Comparison of ENCODE assay signal across 24 cellular contexts in genomic region chr9:79657891-79658290, GRCh38.
DNase-seq lines count a peak whose midpoint lies in the region; ATAC-seq and TF ChIP-seq lines count a peak whose summit lies in the region.
"Had no signal": no experiment of that assay in that cellular context is flagged by ENCODE, and none has a peak within 500 bp of the region (broad histone marks: within the 10 kb centered on the region; RNA-seq: fewer than 3 reads in every experiment).

No MANE protein-coding gene starts in this region.

- no peaks in the 10 kb centered on the region for H4K20me1 ChIP-seq in GM23248 (ENCODE audit: insufficient read depth)

- no peaks in the 10 kb centered on the region for H3K36me3 Mint-ChIP-seq in endodermal cell (ENCODE audit: low read depth)

- H3K79me2 ChIP-seq in GM23248 (ENCODE audit: insufficient read depth) = 0 out of 2 replicates have a peak, but pooled peaks cover 7% of the 10 kb centered on the region

- peaks cover 17% of the 10 kb centered on the region for H3F3A ChIP-seq in GM23248 (ENCODE audit: insufficient read depth)

- H3K27ac ChIP-seq in GM23248 = peak overlapping the region; percentile 16; the same call in 1 of the 2 replicates
- no peak overlapping the region for H3K27ac ChIP-seq in endodermal cell (ENCODE audit: low read depth, low read length)
- H3K27ac ChIP-seq: 22Rv1, BLaER1, SJSA1 had no signal

- TF ChIP-seq CTCF in endodermal cell (conservative IDR thresholded peaks at IDR 0.05) = no peak

- H3K36me3 ChIP-seq in GM23248 (ENCODE audit: low read depth) (peaks cover 5% of the 10 kb centered on the region; the same call in 1 of the 2 replicates), endodermal cell (ENCODE audit: control insufficient read depth, insufficient read depth, low read length) (peaks cover 4% of the 10 kb centered on the region)

- H3K4me1 Mint-ChIP-seq in endodermal cell = peaks cover 22% of the 10 kb centered on the region

- H3K4me1 ChIP-seq in GM23248 (ENCODE audit: insufficient read depth) (peaks cover 24% of the 10 kb centered on the region), endodermal cell (ENCODE audit: control insufficient read depth, insufficient read depth, low read length) (no peaks in the 10 kb centered on the region)

- H3K27me3 ChIP-seq in GM23248 (replicated peaks; ENCODE audit: insufficient read depth) = no peaks in the 10 kb centered on the region
- no peaks in the 10 kb centered on the region for H3K27me3 ChIP-seq in endodermal cell (ENCODE audit: control insufficient read depth, insufficient read depth, low read length, poor library complexity, severe bottlenecking)
- H3K27me3 ChIP-seq: BLaER1, SJSA1 had no signal

- H3K9ac ChIP-seq in GM23248 = no peak overlapping the region
- H3K9ac ChIP-seq in endodermal cell (ENCODE audit: extremely low read depth, low read length, poor library complexity, severe bottlenecking) = no peak overlapping the region
- H3K9ac ChIP-seq: BLaER1 had no signal

- H3K9me3 ChIP-seq in GM23248 (ENCODE audit: low read depth) = no peaks in the 10 kb centered on the region
- no peaks in the 10 kb centered on the region for H3K9me3 ChIP-seq in endodermal cell (ENCODE audit: control insufficient read depth, low read length)
- H3K9me3 ChIP-seq: BLaER1, SJSA1 had no signal

- WGBS in GM23248 (ENCODE audit: low coverage in 1 of 2, low lambda C conversion rate in 2 of 2, missing lambda C conversion rate in 2 of 2), 2 experiments = 7 to 9% methylated on average over 2 of the region's 2 CpGs
- 85 to 100% methylated on average over 1 to 2 of the region's 2 CpGs for WGBS in endodermal cell (ENCODE audit: insufficient coverage in 1 of 2, insufficient read length in 1 of 2), 2 experiments

- DNase-seq in AG08395 (ENCODE audit: low spot score) = peak; percentile 30
- peak; percentile 68 for DNase-seq in GM23248
- DNase-seq in LHCN-M2 (ENCODE audit: low read depth) = peak; percentile 39
- peak; percentile 24 for DNase-seq in iris pigment epithelial cell (ENCODE audit: low read depth)
- no peak for DNase-seq in mucosa of gallbladder (ENCODE audit: low spot score)
- no peak for DNase-seq in endodermal cell
- no peak for DNase-seq in HuH-7.5 (ENCODE audit: low spot score)
- DNase-seq: CD4-positive, alpha-beta T cell; H9; Karpas-422; NCI-H1092 treated with DMSO at 0.1 percent for 48 hours; NCI-H1436; NCI-H1930; NCI-H2107; NCI-H524; NCI-H774; NK-92 treated with Interleukin-12 subunit alpha and Interleukin-12 subunit beta, amount 100 ng/mL, for 24 hours; Right ventricle myocardium superior; RPMI8226 had no signal

- H2AFZ ChIP-seq in GM23248 = no peak overlapping the region

- H3K4me2 ChIP-seq in GM23248 (ENCODE audit: unreplicated experiment) = peak overlapping the region; percentile 16
- H3K4me2 ChIP-seq: BLaER1 had no signal

- no peaks in the 10 kb centered on the region for H3K9me2 ChIP-seq in GM23248 (ENCODE audit: insufficient read depth)

- H3K4me3 Mint-ChIP-seq in endodermal cell = no peak overlapping the region
- H3K4me3 Mint-ChIP-seq: CD4-positive, alpha-beta T cell; H9 had no signal

- H3K27ac Mint-ChIP-seq in endodermal cell = no peak overlapping the region
- H3K27ac Mint-ChIP-seq: CD4-positive, alpha-beta T cell had no signal

- no peaks in the 10 kb centered on the region for H3K9me3 Mint-ChIP-seq in endodermal cell
- H3K9me3 Mint-ChIP-seq: CD4-positive, alpha-beta T cell; H9 had no signal

- H3K4me3 ChIP-seq in GM23248 = no peak overlapping the region; the same call in 1 of the 2 replicates
- H3K4me3 ChIP-seq in endodermal cell (ENCODE audit: low read length) = no peak overlapping the region
- H3K4me3 ChIP-seq: BLaER1, GM12878, SJSA1 had no signal

- H3K27me3 Mint-ChIP-seq in endodermal cell (ENCODE audit: insufficient read depth) = no peaks in the 10 kb centered on the region
- H3K27me3 Mint-ChIP-seq: CD4-positive, alpha-beta T cell had no signal

- in situ Hi-C loops in GM23248 (cut with MboI) = no loop called here

- ATAC-seq in HG02973 (IDR thresholded peaks at IDR 0.05; ENCODE audit: unreplicated experiment) = no peak
- ATAC-seq: GM12878 had no signal

Comparison
In these comparisons a context has a peak if more than half of its experiments do, and no peak if none do; other contexts are left out.
1. DNase-seq: peak in AG08395 (single experiment), GM23248 (single experiment), LHCN-M2 (single experiment) and iris pigment epithelial cell (single experiment); none in mucosa of gallbladder (single experiment), endodermal cell (single experiment) and HuH-7.5 (single experiment).